ENCODE assay signal across 37 cellular contexts in the genomic region with DNA sequence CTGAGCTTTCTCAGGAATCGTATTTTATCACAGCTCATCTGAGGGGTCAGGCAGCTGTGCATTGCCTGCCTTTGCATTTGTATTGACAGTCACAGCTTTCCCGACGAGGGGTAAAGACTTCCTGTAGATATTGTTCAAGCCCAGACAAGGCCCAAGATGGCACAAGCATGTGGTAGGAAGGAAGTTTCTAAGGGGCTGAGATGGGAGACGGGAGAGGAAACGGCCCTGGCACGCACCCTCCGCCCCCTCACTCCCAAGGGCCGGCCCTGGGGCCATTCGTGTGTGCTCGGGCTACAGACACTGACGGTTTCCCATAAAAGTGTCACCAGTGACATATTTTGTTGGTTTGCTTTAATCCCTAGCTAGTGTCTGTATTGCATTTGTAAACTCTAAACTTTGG. TPM values are rescaled to one million over a fixed set of nuclear protein-coding genes. Genes with fewer than 3 reads are reported as not detected.
DNase-seq lines count a peak whose midpoint lies in the region; ATAC-seq, FAIRE-seq and TF ChIP-seq lines count a peak whose summit lies in the region.
"Had no signal": no experiment of that assay in that cellular context is flagged by ENCODE, and none has a peak within 500 bp of the region (broad histone marks: within the 10 kb centered on the region; RNA-seq: fewer than 3 reads in every experiment).

No MANE protein-coding gene starts in this region.

- no peaks in the 10 kb centered on the region for H3K27me3 ChIP-seq in RWPE2 (ENCODE audit: insufficient read depth, poor library complexity, severe bottlenecking)
- H3K27me3 ChIP-seq in foreskin keratinocyte, result no peaks in the 10 kb centered on the region
- H3K27me3 ChIP-seq in osteoblast (ENCODE audit: insufficient read depth, low read length), result no peaks in the 10 kb centered on the region
- H3K27me3 ChIP-seq: right lobe of liver had no signal

- TF ChIP-seq CTCF in RWPE2 (IDR thresholded peaks at IDR 0.05; ENCODE audit: poor library complexity, severe bottlenecking), result no peak
- TF ChIP-seq CTCF in foreskin keratinocyte (conservative IDR thresholded peaks at IDR 0.05), result no peak
- no peak for TF ChIP-seq CTCF in osteoblast (IDR thresholded peaks at IDR 0.05; ENCODE audit: extremely low read depth, low read depth, low read length)

- FAIRE-seq in HTR-8/SVneo (lab: Jason Lieb, UNC), result peak; percentile 62
- FAIRE-seq: HepG2, RCC 7860 had no signal

- H3K9me3 ChIP-seq in RWPE2 (ENCODE audit: severe bottlenecking) (no peaks in the 10 kb centered on the region), osteoblast (ENCODE audit: low read depth, low read length) (no peaks in the 10 kb centered on the region)
- H3K9me3 ChIP-seq: prostate gland, right lobe of liver, thoracic aorta had no signal

- H3K4me1 ChIP-seq in RWPE2 (ENCODE audit: insufficient read depth, poor library complexity, severe bottlenecking), result peaks cover 12% of the 10 kb centered on the region
- peaks cover 10% of the 10 kb centered on the region for H3K4me1 ChIP-seq in foreskin keratinocyte
- H3K4me1 ChIP-seq in osteoblast (ENCODE audit: insufficient read depth, low read length), result peaks cover 20% of the 10 kb centered on the region
- H3K4me1 ChIP-seq: prostate gland, right lobe of liver had no signal

- H3K4me3 ChIP-seq in RWPE2 (ENCODE audit: severe bottlenecking) (no peak overlapping the region), osteoblast (ENCODE audit: insufficient read depth, low read length) (no peak overlapping the region)
- H3K4me3 ChIP-seq: prostate gland, right lobe of liver, thoracic aorta had no signal

- H3K4me2 ChIP-seq in osteoblast (ENCODE audit: insufficient read depth, low read length), result no peak overlapping the region

- peaks cover 20% of the 10 kb centered on the region for H3K36me3 ChIP-seq in RWPE2 (ENCODE audit: low read depth)
- H3K36me3 ChIP-seq in osteoblast (ENCODE audit: insufficient read depth, low read length), result peaks cover 31% of the 10 kb centered on the region
- H3K36me3 ChIP-seq: prostate gland, thoracic aorta had no signal

- H3K79me2 ChIP-seq in osteoblast (ENCODE audit: insufficient read depth, low read length), result no peaks in the 10 kb centered on the region

- no peaks in the 10 kb centered on the region for H4K20me1 ChIP-seq in osteoblast (ENCODE audit: insufficient read depth, low read length)

- H2AFZ ChIP-seq in osteoblast (ENCODE audit: low read length), result no peak overlapping the region

- H3K27ac ChIP-seq in RWPE2 (ENCODE audit: poor library complexity, severe bottlenecking) (peak overlapping the region; percentile 9), foreskin keratinocyte (no peak overlapping the region), osteoblast (ENCODE audit: low read depth, low read length) (no peak overlapping the region)
- H3K27ac ChIP-seq: right lobe of liver, thoracic aorta had no signal

- DNase-seq in HTR-8/SVneo (ENCODE audit: insufficient read length, low spot score) (peak; percentile 52), RWPE2 (ENCODE audit: low spot score) (no peak), foreskin keratinocyte (peak; percentile 26 to 51), osteoblast (ENCODE audit: insufficient read length, low spot score, missing footprints) (peak; percentile 76), middle frontal gyrus (ENCODE audit: extremely low spot score, low spot score) (no peak)
- DNase-seq: activated CD4-positive, alpha-beta memory T cell treated with anti-CD3 and anti-CD28 coated beads, Interleukin-2, amount 10 ng/mL, durations not matched to agents 7 days and 5 days; activated CD8-positive, alpha-beta memory T cell treated with anti-CD3 and anti-CD28 coated beads, Interleukin-2, amount 50 U/mL, for 4 hours; activated naive CD4-positive, alpha-beta T cell treated with Interleukin-2 at 50 U/mL for 16 hours; CD4-positive, alpha-beta T cell; DND-41; hypothalamus; immature natural killer cell; Kasumi-1; naive B cell; NCI-H1436 treated with DMSO at 0.1 percent for 48 hours; NCI-H2081 treated with DMSO at 0.1 percent for 48 hours; NCI-H2227 treated with DMSO at 0.1 percent for 48 hours; NCI-H526 treated with DMSO at 0.1 percent for 48 hours; right lobe of liver; stimulated activated CD4-positive, alpha-beta T cell treated with anti-CD3 and anti-CD28 coated beads, Interleukin-12 subunit alpha, Interleukin-12 subunit beta, amount 100 ng/mL, for 4 hours; stimulated activated CD4-positive, alpha-beta T cell treated with anti-CD3 and anti-CD28 coated beads, Interleukin-2, amount 100 ng/mL, for 48 hours; stimulated activated naive CD8-positive, alpha-beta T cell treated with anti-CD3 and anti-CD28 coated beads, Interleukin-15, amount 100 ng/mL, for 72 hours had no signal

- peak; percentile 31; the same call in 1 of the 3 replicates for ATAC-seq in RWPE2 (ENCODE audit: low read depth)
- ATAC-seq in foreskin keratinocyte, result peak; percentile 44
- no peak for ATAC-seq in HG03045 (IDR thresholded peaks at IDR 0.05; ENCODE audit: unreplicated experiment)
- ATAC-seq in SK-N-SH treated with all-trans-retinoic acid at 6 μM for 48 hours, result no peak
- no peak for ATAC-seq in GM18517 (IDR thresholded peaks at IDR 0.05; ENCODE audit: unreplicated experiment)
- ATAC-seq: activated CD4-positive, CD25-positive, alpha-beta regulatory T cell treated with anti-CD3 and anti-CD28 coated beads, Interleukin-2, amount 50 U/mL, for 24 hours; HCT116; HepG2; left lobe of liver; right lobe of liver; stimulated activated naive CD8-positive, alpha-beta T cell treated with anti-CD3 and anti-CD28 coated beads, Interleukin-15, amount 100 ng/mL, for 72 hours had no signal

TF ChIP-seq in SK-N-SH treated with all-trans-retinoic acid at 6 μM for 48 hours, 23 proteins besides CTCF, POLR2A, EP300 and RAD21 (continues in another document):
- no peak for TF ChIP-seq ESRRG (CRISPR knock-in tag; IDR thresholded peaks at IDR 0.05)
- TF ChIP-seq, protein P1, sequence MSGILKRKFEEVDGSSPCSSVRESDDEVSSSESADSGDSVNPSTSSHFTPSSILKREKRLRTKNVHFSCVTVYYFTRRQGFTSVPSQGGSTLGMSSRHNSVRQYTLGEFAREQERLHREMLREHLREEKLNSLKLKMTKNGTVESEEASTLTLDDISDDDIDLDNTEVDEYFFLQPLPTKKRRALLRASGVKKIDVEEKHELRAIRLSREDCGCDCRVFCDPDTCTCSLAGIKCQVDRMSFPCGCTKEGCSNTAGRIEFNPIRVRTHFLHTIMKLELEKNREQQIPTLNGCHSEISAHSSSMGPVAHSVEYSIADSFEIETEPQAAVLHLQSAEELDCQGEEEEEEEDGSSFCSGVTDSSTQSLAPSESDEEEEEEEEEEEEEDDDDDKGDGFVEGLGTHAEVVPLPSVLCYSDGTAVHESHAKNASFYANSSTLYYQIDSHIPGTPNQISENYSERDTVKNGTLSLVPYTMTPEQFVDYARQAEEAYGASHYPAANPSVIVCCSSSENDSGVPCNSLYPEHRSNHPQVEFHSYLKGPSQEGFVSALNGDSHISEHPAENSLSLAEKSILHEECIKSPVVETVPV (CRISPR knock-in tag; IDR thresholded peaks at IDR 0.05), result no peak
- TF ChIP-seq, protein P2, sequence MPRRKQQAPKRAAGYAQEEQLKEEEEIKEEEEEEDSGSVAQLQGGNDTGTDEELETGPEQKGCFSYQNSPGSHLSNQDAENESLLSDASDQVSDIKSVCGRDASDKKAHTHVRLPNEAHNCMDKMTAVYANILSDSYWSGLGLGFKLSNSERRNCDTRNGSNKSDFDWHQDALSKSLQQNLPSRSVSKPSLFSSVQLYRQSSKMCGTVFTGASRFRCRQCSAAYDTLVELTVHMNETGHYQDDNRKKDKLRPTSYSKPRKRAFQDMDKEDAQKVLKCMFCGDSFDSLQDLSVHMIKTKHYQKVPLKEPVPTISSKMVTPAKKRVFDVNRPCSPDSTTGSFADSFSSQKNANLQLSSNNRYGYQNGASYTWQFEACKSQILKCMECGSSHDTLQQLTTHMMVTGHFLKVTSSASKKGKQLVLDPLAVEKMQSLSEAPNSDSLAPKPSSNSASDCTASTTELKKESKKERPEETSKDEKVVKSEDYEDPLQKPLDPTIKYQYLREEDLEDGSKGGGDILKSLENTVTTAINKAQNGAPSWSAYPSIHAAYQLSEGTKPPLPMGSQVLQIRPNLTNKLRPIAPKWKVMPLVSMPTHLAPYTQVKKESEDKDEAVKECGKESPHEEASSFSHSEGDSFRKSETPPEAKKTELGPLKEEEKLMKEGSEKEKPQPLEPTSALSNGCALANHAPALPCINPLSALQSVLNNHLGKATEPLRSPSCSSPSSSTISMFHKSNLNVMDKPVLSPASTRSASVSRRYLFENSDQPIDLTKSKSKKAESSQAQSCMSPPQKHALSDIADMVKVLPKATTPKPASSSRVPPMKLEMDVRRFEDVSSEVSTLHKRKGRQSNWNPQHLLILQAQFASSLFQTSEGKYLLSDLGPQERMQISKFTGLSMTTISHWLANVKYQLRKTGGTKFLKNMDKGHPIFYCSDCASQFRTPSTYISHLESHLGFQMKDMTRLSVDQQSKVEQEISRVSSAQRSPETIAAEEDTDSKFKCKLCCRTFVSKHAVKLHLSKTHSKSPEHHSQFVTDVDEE (CRISPR knock-in tag; IDR thresholded peaks at IDR 0.05), result no peak
- TF ChIP-seq ZNF8 (CRISPR knock-in tag; IDR thresholded peaks at IDR 0.05), result no peak
- no peak for TF ChIP-seq ARNTL (CRISPR knock-in tag; IDR thresholded peaks at IDR 0.05; ENCODE audit: borderline replicate concordance, low read depth)
- TF ChIP-seq, protein P3, sequence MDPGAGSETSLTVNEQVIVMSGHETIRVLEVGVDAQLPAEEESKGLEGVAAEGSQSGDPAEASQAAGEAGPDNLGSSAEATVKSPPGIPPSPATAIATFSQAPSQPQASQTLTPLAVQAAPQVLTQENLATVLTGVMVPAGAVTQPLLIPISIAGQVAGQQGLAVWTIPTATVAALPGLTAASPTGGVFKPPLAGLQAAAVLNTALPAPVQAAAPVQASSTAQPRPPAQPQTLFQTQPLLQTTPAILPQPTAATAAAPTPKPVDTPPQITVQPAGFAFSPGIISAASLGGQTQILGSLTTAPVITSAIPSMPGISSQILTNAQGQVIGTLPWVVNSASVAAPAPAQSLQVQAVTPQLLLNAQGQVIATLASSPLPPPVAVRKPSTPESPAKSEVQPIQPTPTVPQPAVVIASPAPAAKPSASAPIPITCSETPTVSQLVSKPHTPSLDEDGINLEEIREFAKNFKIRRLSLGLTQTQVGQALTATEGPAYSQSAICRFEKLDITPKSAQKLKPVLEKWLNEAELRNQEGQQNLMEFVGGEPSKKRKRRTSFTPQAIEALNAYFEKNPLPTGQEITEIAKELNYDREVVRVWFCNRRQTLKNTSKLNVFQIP (CRISPR knock-in tag; IDR thresholded peaks at IDR 0.05; ENCODE audit: borderline replicate concordance, low read depth), result no peak
- no peak for TF ChIP-seq ZNF565 (CRISPR knock-in tag; conservative IDR thresholded peaks at IDR 0.05; ENCODE audit: low read depth)
- TF ChIP-seq TOX (CRISPR knock-in tag; IDR thresholded peaks at IDR 0.05; ENCODE audit: borderline replicate concordance), result no peak
- TF ChIP-seq PPARA (CRISPR knock-in tag; IDR thresholded peaks at IDR 0.05; ENCODE audit: borderline replicate concordance), result no peak

RNA-seq across cellular contexts. Expression of a gene that starts 34.1 kb away (rescaled TPM):
- total RNA-seq in foreskin keratinocyte (not detected in 2 replicates), osteoblast (not detected in 2 replicates)
- polyA plus RNA-seq in foreskin keratinocyte, result not detected in 2 replicates
- total RNA-seq: activated CD4-positive, alpha-beta memory T cell treated with anti-CD3 and anti-CD28 coated beads, Interleukin-2, amount 10 ng/mL, durations not matched to agents 7 days and 5 days; activated T-helper 1 cell treated with anti-CD3 and anti-CD28 coated beads, Interleukin-12 subunit alpha, Interleukin-12 subunit beta, Interleukin-2, Interleukin-4 antibody, amounts not matched to agents 30 ng/mL and 10 ng/mL and 1 ng/mL, durations not matched to agents 14 hours and 24 hours and 36 hours; CD4-positive, alpha-beta T cell; chondrocyte; HepG2; left lobe of liver; mesothelial cell of epicardium; prostate gland; right lobe of liver; T-helper 1 cell treated with Interleukin-12 subunit alpha and Interleukin-12 subunit beta and Interleukin-4 antibody, amounts not matched to agents 30 ng/mL and 1 ng/mL, for 36 hours; thoracic aorta; urinary bladder had no signal
- polyA plus RNA-seq: HepG2, immature natural killer cell, urinary bladder had no signal

RNA-seq across cellular contexts. Expression of a gene that starts 45.2 kb away (rescaled TPM):
- total RNA-seq in foreskin keratinocyte (0.63 and 0.65 TPM in 2 replicates), osteoblast (25.7 and 32.1 TPM in 2 replicates)
- 0.54 and 0.55 TPM in 2 replicates for polyA plus RNA-seq in foreskin keratinocyte
- total RNA-seq: activated CD4-positive, alpha-beta memory T cell treated with anti-CD3 and anti-CD28 coated beads, Interleukin-2, amount 10 ng/mL, durations not matched to agents 7 days and 5 days; activated T-helper 1 cell treated with anti-CD3 and anti-CD28 coated beads, Interleukin-12 subunit alpha, Interleukin-12 subunit beta, Interleukin-2, Interleukin-4 antibody, amounts not matched to agents 30 ng/mL and 10 ng/mL and 1 ng/mL, durations not matched to agents 14 hours and 24 hours and 36 hours; HepG2; T-helper 1 cell treated with Interleukin-12 subunit alpha and Interleukin-12 subunit beta and Interleukin-4 antibody, amounts not matched to agents 30 ng/mL and 1 ng/mL, for 36 hours had no signal
- polyA plus RNA-seq: immature natural killer cell had no signal

RNA-seq across cellular contexts. Expression of a gene that starts 58.3 kb away (rescaled TPM):
- 0.75 and 1.8 TPM in 2 replicates for total RNA-seq in foreskin keratinocyte
- polyA plus RNA-seq in foreskin keratinocyte, result 1.2 and 2.1 TPM in 2 replicates
- 0.36 TPM in 1 of 2 replicates, not detected in the other for total RNA-seq in osteoblast
- total RNA-seq: activated CD4-positive, alpha-beta memory T cell treated with anti-CD3 and anti-CD28 coated beads, Interleukin-2, amount 10 ng/mL, durations not matched to agents 7 days and 5 days; activated T-helper 1 cell treated with anti-CD3 and anti-CD28 coated beads, Interleukin-12 subunit alpha, Interleukin-12 subunit beta, Interleukin-2, Interleukin-4 antibody, amounts not matched to agents 30 ng/mL and 10 ng/mL and 1 ng/mL, durations not matched to agents 14 hours and 24 hours and 36 hours; CD4-positive, alpha-beta T cell; T-helper 1 cell treated with Interleukin-12 subunit alpha and Interleukin-12 subunit beta and Interleukin-4 antibody, amounts not matched to agents 30 ng/mL and 1 ng/mL, for 36 hours had no signal
- polyA plus RNA-seq: immature natural killer cell had no signal

Comparison
In these comparisons a context has a peak if more than half of its experiments do, and no peak if none do; other contexts are left out.
1. DNase-seq: peak in HTR-8/SVneo (single experiment), foreskin keratinocyte (2 of 2) and osteoblast (single experiment); none in RWPE2 (single experiment) and middle frontal gyrus (single experiment).
2. ATAC-seq: peak in RWPE2 (single experiment) and foreskin keratinocyte (single experiment); none in HG03045 (single experiment), SK-N-SH treated with all-trans-retinoic acid at 6 μM for 48 hours (single experiment) and GM18517 (single experiment).
3. RNA of a gene that starts 45.2 kb away (total RNA-seq): 25.7 to 32.1 TPM in osteoblast; 0.63 to 0.65 TPM in foreskin keratinocyte; every median in the first group is over 10 times any median in the second.